In the genomic region with DNA sequence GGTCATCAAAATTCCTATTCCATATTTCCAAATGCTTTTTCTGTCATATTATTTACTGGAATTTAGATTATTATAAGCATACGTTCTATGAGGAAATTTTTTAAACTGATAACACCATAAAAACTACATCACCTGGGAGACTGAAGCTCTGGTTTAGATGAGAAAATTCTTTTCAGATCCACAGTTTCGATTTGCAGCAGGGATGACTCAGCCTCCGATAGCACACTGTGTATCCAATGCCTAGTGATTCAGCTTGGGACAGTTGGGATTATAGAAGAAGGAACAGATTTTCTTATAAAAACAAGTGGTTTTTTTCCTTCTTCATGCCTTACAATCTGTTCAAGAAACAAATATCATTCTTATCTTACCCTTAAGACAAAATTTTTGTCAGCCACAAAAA, we compare ENCODE assay signal across 11 cellular contexts.
DNase-seq lines count a peak whose midpoint lies in the region; ATAC-seq and TF ChIP-seq lines count a peak whose summit lies in the region.
"Had no signal": no experiment of that assay in that cellular context is flagged by ENCODE, and none has a peak within 500 bp of the region (broad histone marks: within the 10 kb centered on the region; RNA-seq: fewer than 3 reads in every experiment).

No MANE protein-coding gene starts in this region.

- H3K4me3 ChIP-seq in BE2C (ENCODE audit: low read depth, low read length) = peak overlapping the region; percentile 36
- no peak overlapping the region for H3K4me3 ChIP-seq in esophagus squamous epithelium

- DNase-seq in BE2C = peak; percentile 60
- peak; percentile 46 for DNase-seq in NCI-H774 (lab: John Stamatoyannopoulos, UW)
- peak; percentile 2 for DNase-seq in epithelial cell of prostate (ENCODE audit: low read depth, low spot score)
- DNase-seq in omental fat pad (ENCODE audit: low spot score) = no peak
- no peak for DNase-seq in DMS153 (lab: John Stamatoyannopoulos, UW)
- no peak for DNase-seq in COR-L47 (lab: John Stamatoyannopoulos, UW)
- no peak for DNase-seq in esophagus squamous epithelium (lab: John Stamatoyannopoulos, UW)
- DNase-seq in activated T-cell treated with anti-CD3 and anti-CD28 coated beads, Interleukin-2, amount 50 U/mL, for 72 hours = no peak
- DNase-seq: nucleus accumbens, SIG-M5 had no signal

- H3K36me3 Mint-ChIP-seq in activated T-cell treated with anti-CD3 and anti-CD28 coated beads, Interleukin-2, amount 50 U/mL, for 72 hours (ENCODE audit: insufficient read depth in 2 of 2) = no peaks in the 10 kb centered on the region
- H3K36me3 Mint-ChIP-seq: IgD-negative memory B cell had no signal

- H3K4me1 Mint-ChIP-seq in activated T-cell treated with anti-CD3 and anti-CD28 coated beads, Interleukin-2, amount 50 U/mL, for 72 hours (ENCODE audit: low read depth) = no peaks in the 10 kb centered on the region
- H3K4me1 Mint-ChIP-seq: IgD-negative memory B cell had no signal

- no peak overlapping the region for H3K27ac Mint-ChIP-seq in activated T-cell treated with anti-CD3 and anti-CD28 coated beads, Interleukin-2, amount 50 U/mL, for 72 hours
- H3K27ac Mint-ChIP-seq: IgD-negative memory B cell had no signal

- WGBS in esophagus squamous epithelium, 2 donors = 25 to 27% methylated on average over 3 of the region's 3 CpGs

- H3K27me3 ChIP-seq in BE2C (no peaks in the 10 kb centered on the region), esophagus squamous epithelium (peaks cover 0 to 11% (median 0%) of the 10 kb centered on the region in 4 donors)

- TF ChIP-seq CTCF in BE2C (IDR thresholded peaks at IDR 0.05; ENCODE audit: low read depth, low read length) (no peak), omental fat pad (IDR thresholded peaks at IDR 0.05) (no peak), esophagus squamous epithelium (IDR thresholded peaks at IDR 0.05) (no peak)

- no peak overlapping the region for H3K27ac ChIP-seq in epithelial cell of prostate
- no peak overlapping the region for H3K27ac ChIP-seq in esophagus squamous epithelium

- H3K27me3 Mint-ChIP-seq in activated T-cell treated with anti-CD3 and anti-CD28 coated beads, Interleukin-2, amount 50 U/mL, for 72 hours (ENCODE audit: low read depth) = peaks cover 32% of the 10 kb centered on the region

- no peak for TF ChIP-seq POLR2A in esophagus squamous epithelium (IDR thresholded peaks at IDR 0.05)

- H3K4me3 Mint-ChIP-seq in activated T-cell treated with anti-CD3 and anti-CD28 coated beads, Interleukin-2, amount 50 U/mL, for 72 hours = no peak overlapping the region
- H3K4me3 Mint-ChIP-seq: IgD-negative memory B cell had no signal

- peaks cover 36% of the 10 kb centered on the region for H3K4me1 ChIP-seq in BE2C
- no peaks in the 10 kb centered on the region for H3K4me1 ChIP-seq in esophagus squamous epithelium

- H3K36me3 ChIP-seq in BE2C = peaks cover 3% of the 10 kb centered on the region
- H3K36me3 ChIP-seq in esophagus squamous epithelium = no peaks in the 10 kb centered on the region

- peak; percentile 85 for ATAC-seq in omental fat pad (ENCODE audit: low FRiP score)
- ATAC-seq in activated T-cell treated with anti-CD3 and anti-CD28 coated beads, Interleukin-2, amount 50 U/mL, for 72 hours (replicated peaks in 1 of 2) = no peak

- intact Hi-C loops in esophagus squamous epithelium (cut with DNase I) = no loop called here

- H3K9me3 ChIP-seq in BE2C (no peaks in the 10 kb centered on the region), esophagus squamous epithelium (no peaks in the 10 kb centered on the region)

- H3K9me3 Mint-ChIP-seq in activated T-cell treated with anti-CD3 and anti-CD28 coated beads, Interleukin-2, amount 50 U/mL, for 72 hours = no peaks in the 10 kb centered on the region
- H3K9me3 Mint-ChIP-seq: IgD-negative memory B cell had no signal

Comparison
In these comparisons a context has a peak if more than half of its experiments do, and no peak if none do; other contexts are left out.
1. DNase-seq: peak in BE2C (single experiment), NCI-H774 (single experiment) and epithelial cell of prostate (single experiment); none in omental fat pad (single experiment), DMS153 (single experiment), COR-L47 (single experiment), esophagus squamous epithelium (single experiment) and activated T-cell treated with anti-CD3 and anti-CD28 coated beads, Interleukin-2, amount 50 U/mL, for 72 hours (0 of 2).